8 cellular contexts compared by ENCODE assay signal in the genomic region with DNA sequence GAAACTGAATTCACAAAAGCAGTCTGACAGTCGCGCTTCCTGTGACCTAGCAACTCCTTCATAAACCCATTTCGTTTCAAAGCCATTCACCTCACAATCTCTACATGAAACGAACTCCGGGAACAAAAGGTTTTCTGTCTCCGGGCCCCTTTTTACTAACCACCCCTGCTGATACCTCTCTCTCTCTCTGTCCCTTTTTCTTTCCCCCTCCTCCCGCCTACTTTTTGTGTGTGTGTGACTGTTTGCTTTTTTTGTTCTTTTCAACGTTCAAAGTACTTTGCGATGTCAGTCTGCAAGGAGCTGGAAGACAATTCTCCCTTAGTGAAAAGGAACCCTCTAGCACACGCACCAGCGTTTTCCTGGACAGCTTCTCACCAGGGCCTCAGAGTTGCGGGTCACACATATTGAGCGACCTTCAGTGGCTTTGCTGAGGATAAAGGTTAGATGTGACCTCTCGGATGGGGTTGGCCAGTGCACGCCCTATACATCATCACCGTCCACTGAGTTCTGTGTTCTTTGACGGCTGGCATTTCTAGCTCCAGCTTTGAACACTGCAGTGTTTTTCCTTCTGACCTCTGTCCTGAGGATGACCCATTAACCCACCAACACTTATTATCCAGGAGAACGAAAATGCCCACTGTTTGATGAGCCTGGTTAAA. TPM values are rescaled to one million over a fixed set of nuclear protein-coding genes. Genes with fewer than 3 reads are reported as not detected.
DNase-seq lines count a peak whose midpoint lies in the region; ATAC-seq, FAIRE-seq and TF ChIP-seq lines count a peak whose summit lies in the region.

No MANE protein-coding gene starts in this region.

- CTCF ChIA-PET in MCF 10A (lab: Yijun Ruan, JAX): interaction anchor here (1.0 to 2.2 kb wide), 2 partner anchors 26 to 61 kb away, joined by 3 to 7 read pairs; no protein-coding TSS in a partner anchor
- CTCF ChIA-PET in HepG2 (lab: Yijun Ruan, JAX; ENCODE audit: low intra/inter-chr PET ratio, low total read pairs): interaction anchor here (1.1 kb wide), 1 partner anchor 263 kb away, joined by 3 read pairs; no protein-coding TSS in a partner anchor

- H3K36me3 Mint-ChIP-seq in MCF 10A (ENCODE audit: insufficient read depth, unreplicated experiment): no peaks in the 10 kb centered on the region

- in situ Hi-C loops in HepG2 (cut with HindIII; ENCODE audit: extremely low pct_ligation_motif_present, low pct_unique_long_range_greater_than_20kb): loop anchor here (5.0 kb wide), 1 partner anchor 264 kb away; no protein-coding TSS in a partner anchor

- H3K27me3 ChIP-seq in BE2C: no peaks in the 10 kb centered on the region
- H3K27me3 ChIP-seq in HepG2 (ENCODE audit: control insufficient read depth in 1 of 2, insufficient read depth in 2 of 2, low read length in 2 of 2): peaks cover 0 to 4% of the 10 kb centered on the region in 2 experiments; a peak in 2 of 5 replicates
- H3K27me3 ChIP-seq in tibial artery: no peaks in the 10 kb centered on the region

- H3K27ac Mint-ChIP-seq in MCF 10A (ENCODE audit: low read depth, unreplicated experiment): peak overlapping the region; percentile 85

- BruUV-seq in MCF 10A (replicated peaks; lab: Mats Ljungman, UMichigan) (TSS peak; percentile 77), HepG2 (replicated peaks; lab: Mats Ljungman, UMichigan) (no TSS peak)

- intact Hi-C loops in MCF 10A (cut with micrococcal nuclease) (loop anchor here (1.0 to 5.0 kb wide), 6 partner anchors 26 to 263 kb away; partner anchors contain the start of gene SMIM13), HepG2 (cut with micrococcal nuclease; ENCODE audit: unreplicated experiment) (loop anchor here (1.0 to 10.0 kb wide), 12 partner anchors 14 to 342 kb away; no protein-coding TSS in a partner anchor), tibial artery (cut with DNase I; ENCODE audit: low total_unique reads) (no loop called here)

- H3K27me3 Mint-ChIP-seq in MCF 10A (ENCODE audit: insufficient read depth, unreplicated experiment): no peaks in the 10 kb centered on the region

- TF ChIP-seq CTCF in BE2C (IDR thresholded peaks at IDR 0.05; ENCODE audit: low read depth, low read length) (no peak), MCF 10A (IDR thresholded peaks at IDR 0.05; ENCODE audit: unreplicated experiment) (no peak), HepG2 (CRISPR knock-in tag; IDR thresholded peaks at IDR 0.05) (peak; percentile 21; the same call in 1 of the 2 replicates), tibial artery (IDR thresholded peaks at IDR 0.05) (no peak)

- TF ChIP-seq EP300 in HepG2 (IDR thresholded peaks at IDR 0.05; ENCODE audit: low read depth in 2 of 2, low read length in 2 of 2) (peak in 1 of 2 experiments; percentile 74; a peak in 2 of 4 replicates), HepG2 (CRISPR knock-in tag; IDR thresholded peaks at IDR 0.05; ENCODE audit: borderline replicate concordance) (peak; percentile 60)

- DNase-seq in BE2C: no peak
- peak; percentile 39 for DNase-seq in NCI-H2227 (lab: John Stamatoyannopoulos, UW; ENCODE audit: unreplicated experiment)
- no peak for DNase-seq in MCF 10A (ENCODE audit: unreplicated experiment)
- DNase-seq in HepG2 (ENCODE audit: low spot score): peak; percentile 94
- peak in 1 of 2 donors; percentile 65 for DNase-seq in tibial artery

- peaks cover 36% of the 10 kb centered on the region for H3K4me1 Mint-ChIP-seq in MCF 10A (ENCODE audit: insufficient read depth, unreplicated experiment)

- H3K9me3 Mint-ChIP-seq in MCF 10A (ENCODE audit: unreplicated experiment): no peaks in the 10 kb centered on the region

- peak; percentile 72 for FAIRE-seq in HepG2 (lab: Jason Lieb, UNC)

- H3K4me2 ChIP-seq in HepG2 (ENCODE audit: low read depth, low read length): peak overlapping the region; percentile 90

- H3K27ac ChIP-seq in HepG2 (ENCODE audit: extremely low read length, insufficient read depth, low read length) (peak overlapping the region; percentile 94), tibial artery (peak overlapping the region; percentile 79 to 84)

- no peak overlapping the region for H2AFZ ChIP-seq in HepG2 (ENCODE audit: low read length)

- H3K9ac ChIP-seq in HepG2 (ENCODE audit: insufficient read depth, low read depth, low read length): peak overlapping the region; percentile 96

- ATAC-seq in GM19397 (IDR thresholded peaks at IDR 0.05; ENCODE audit: unreplicated experiment): peak; percentile 17
- peak; percentile 83 for ATAC-seq in HepG2
- ATAC-seq in HG02588 (IDR thresholded peaks at IDR 0.05; ENCODE audit: unreplicated experiment): no peak
- ATAC-seq in HG03280 (IDR thresholded peaks at IDR 0.05; ENCODE audit: unreplicated experiment): no peak

- H4K20me1 ChIP-seq in HepG2 (ENCODE audit: insufficient read depth, low read length): peaks cover 43% of the 10 kb centered on the region

- H3K36me3 ChIP-seq in BE2C: no peaks in the 10 kb centered on the region
- peaks cover 2 to 23% of the 10 kb centered on the region in 2 experiments; a peak in 4 of 5 replicates for H3K36me3 ChIP-seq in HepG2 (replicated peaks in 1 of 2; ENCODE audit: control insufficient read depth in 1 of 2, insufficient read depth in 2 of 2, low read length in 2 of 2)
- no peaks in the 10 kb centered on the region for H3K36me3 ChIP-seq in tibial artery

- peak overlapping the region; percentile 50 for H3K4me3 ChIP-seq in BE2C (ENCODE audit: low read depth, low read length)
- H3K4me3 ChIP-seq in HepG2 (replicated peaks in 1 of 3; ENCODE audit: insufficient read depth in 1 of 3, low read depth in 2 of 3, low read length in 3 of 3): peak overlapping the region; percentile 80 to 94 (median 87)
- H3K4me3 ChIP-seq in tibial artery: peak overlapping the region; percentile 63 to 76

- no peaks in the 10 kb centered on the region for H3K9me3 ChIP-seq in BE2C
- no peaks in the 10 kb centered on the region for H3K9me3 ChIP-seq in HepG2 (ENCODE audit: low read length)
- no peaks in the 10 kb centered on the region for H3K9me3 ChIP-seq in tibial artery

- TF ChIP-seq POLR2A in HepG2 (IDR thresholded peaks at IDR 0.05; ENCODE audit: insufficient read depth in 1 of 2, low read depth in 2 of 2, low read length in 2 of 2): peak; percentile 56 to 66

- H3K4me1 ChIP-seq in BE2C (no peaks in the 10 kb centered on the region), HepG2 (ENCODE audit: insufficient read depth, low read length) (peaks cover 47% of the 10 kb centered on the region), tibial artery (peaks cover 0 to 61% (median 26%) of the 10 kb centered on the region in 4 donors)

- POLR2A ChIA-PET in MCF 10A (lab: Yijun Ruan, JAX): interaction anchor here (0.6 to 3.2 kb wide), 18 partner anchors 9 to 397 kb away, joined by 3 to 23 read pairs (median 4); no protein-coding TSS in a partner anchor
- POLR2A ChIA-PET in HepG2 (lab: Yijun Ruan, JAX): interaction anchor here (0.6 to 5.5 kb wide), 34 partner anchors 9 to 263 kb away, joined by 3 to 106 read pairs (median 8); no protein-coding TSS in a partner anchor

- no peak for TF ChIP-seq RAD21 in HepG2 (CRISPR knock-in tag; IDR thresholded peaks at IDR 0.05)

- H3K79me2 ChIP-seq in HepG2 (ENCODE audit: insufficient read depth, low read length): peaks cover 60% of the 10 kb centered on the region

- WGBS in HepG2 (ENCODE audit: low lambda C conversion rate): under 1% methylated on average over 18 of the region's 18 CpGs

- peak overlapping the region; percentile 73 for H3K4me3 Mint-ChIP-seq in MCF 10A (ENCODE audit: unreplicated experiment)

TF ChIP-seq in HepG2, 621 proteins besides CTCF, POLR2A, EP300 and RAD21 (continues in another document):
- TF ChIP-seq, protein P1, sequence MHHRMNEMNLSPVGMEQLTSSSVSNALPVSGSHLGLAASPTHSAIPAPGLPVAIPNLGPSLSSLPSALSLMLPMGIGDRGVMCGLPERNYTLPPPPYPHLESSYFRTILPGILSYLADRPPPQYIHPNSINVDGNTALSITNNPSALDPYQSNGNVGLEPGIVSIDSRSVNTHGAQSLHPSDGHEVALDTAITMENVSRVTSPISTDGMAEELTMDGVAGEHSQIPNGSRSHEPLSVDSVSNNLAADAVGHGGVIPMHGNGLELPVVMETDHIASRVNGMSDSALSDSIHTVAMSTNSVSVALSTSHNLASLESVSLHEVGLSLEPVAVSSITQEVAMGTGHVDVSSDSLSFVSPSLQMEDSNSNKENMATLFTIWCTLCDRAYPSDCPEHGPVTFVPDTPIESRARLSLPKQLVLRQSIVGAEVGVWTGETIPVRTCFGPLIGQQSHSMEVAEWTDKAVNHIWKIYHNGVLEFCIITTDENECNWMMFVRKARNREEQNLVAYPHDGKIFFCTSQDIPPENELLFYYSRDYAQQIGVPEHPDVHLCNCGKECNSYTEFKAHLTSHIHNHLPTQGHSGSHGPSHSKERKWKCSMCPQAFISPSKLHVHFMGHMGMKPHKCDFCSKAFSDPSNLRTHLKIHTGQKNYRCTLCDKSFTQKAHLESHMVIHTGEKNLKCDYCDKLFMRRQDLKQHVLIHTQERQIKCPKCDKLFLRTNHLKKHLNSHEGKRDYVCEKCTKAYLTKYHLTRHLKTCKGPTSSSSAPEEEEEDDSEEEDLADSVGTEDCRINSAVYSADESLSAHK (CRISPR knock-in tag; IDR thresholded peaks at IDR 0.05; ENCODE audit: borderline replicate concordance): no peak
- TF ChIP-seq HNRNPH1 (optimal IDR thresholded peaks at IDR 0.05; ENCODE audit: low read depth, low read length): peak; percentile 46

RNA-seq across cellular contexts. Expression of gene NEDD9, which starts 0.6 kb away (rescaled TPM):
- 0.17 TPM for polyA plus RNA-seq in BE2C (2012; ENCODE audit: insufficient read depth, insufficient read length, low read depth)
- 2.2 and 4.4 TPM in 2 replicates for total RNA-seq in MCF 10A (2022)
- total RNA-seq in HepG2 (2016; rRNA removed; fragmentation: Illumina TruSeq; extraction: Trizol): 27.1 and 31.4 TPM in 2 replicates
- 3.1 and 3.2 TPM in 2 replicates for total RNA-seq in HepG2 (2016; cell fraction: cytosol; rRNA removed; fragmentation: Illumina TruSeq; extraction: Trizol; ENCODE audit: low read depth)
- total RNA-seq in HepG2 (2016; cell fraction: insoluble cytoplasmic fraction; rRNA removed; fragmentation: Illumina TruSeq; extraction: Trizol): 25.2 and 29.8 TPM in 2 replicates
- total RNA-seq in HepG2 (2016; cell fraction: membrane; rRNA removed; fragmentation: Illumina TruSeq; extraction: Trizol): 11.6 and 12.3 TPM in 2 replicates
- total RNA-seq in HepG2 (2016; cell fraction: nucleus; rRNA removed; fragmentation: Illumina TruSeq; extraction: Trizol): 24.2 and 25.4 TPM in 2 replicates
- 363 and 389 TPM in 2 replicates for polyA plus RNA-seq in HepG2 (2011; rRNA removed)
- polyA plus RNA-seq in HepG2 (2011; cell fraction: cytosol; rRNA removed): 249 and 284 TPM in 2 replicates
- polyA plus RNA-seq in HepG2 (2011; cell fraction: nucleus; rRNA removed): 241 and 254 TPM in 2 replicates
- polyA plus RNA-seq in HepG2 (2012): 141 and 166 TPM in 2 replicates
- 1.5 and 2.0 TPM in 2 replicates for polyA plus RNA-seq in HepG2 (2016; cell fraction: cytosol; fragmentation: Illumina TruSeq; extraction: Trizol; ENCODE audit: low read depth)
- polyA plus RNA-seq in HepG2 (2016; cell fraction: insoluble cytoplasmic fraction; fragmentation: Illumina TruSeq; extraction: Trizol; ENCODE audit: low read depth): 26.5 and 29.0 TPM in 2 replicates
- 4.0 and 4.8 TPM in 2 replicates for polyA plus RNA-seq in HepG2 (2016; cell fraction: membrane; fragmentation: Illumina TruSeq; extraction: Trizol; ENCODE audit: low read depth)
- 28.0 and 29.7 TPM in 2 replicates for polyA plus RNA-seq in HepG2 (2016; cell fraction: nucleus; fragmentation: Illumina TruSeq; extraction: Trizol; ENCODE audit: insufficient read depth, low read depth)
- 3.4 and 577 TPM in 2 replicates for polyA minus RNA-seq in HepG2 (2011; rRNA and poly(A)+ RNA removed; ENCODE audit: low replicate concordance)
- 263 and 295 TPM in 2 replicates for polyA minus RNA-seq in HepG2 (2011; cell fraction: cytosol; rRNA and poly(A)+ RNA removed)
- 268 and 334 TPM in 2 replicates for polyA minus RNA-seq in HepG2 (2011; cell fraction: nucleus; rRNA and poly(A)+ RNA removed)

Comparison
In these comparisons a context has a peak if more than half of its experiments do, and no peak if none do; other contexts are left out.
1. DNase-seq: peak in NCI-H2227 (single experiment) and HepG2 (single experiment); none in BE2C (single experiment) and MCF 10A (single experiment).
2. ATAC-seq: peak in GM19397 (single experiment) and HepG2 (single experiment); none in HG02588 (single experiment) and HG03280 (single experiment).
3. Peak in every context shown above with its lines, with median percentiles within 50 percentile points of each other: H3K4me3 ChIP-seq.